8 cellular contexts compared by ENCODE assay signal in the genomic region with DNA sequence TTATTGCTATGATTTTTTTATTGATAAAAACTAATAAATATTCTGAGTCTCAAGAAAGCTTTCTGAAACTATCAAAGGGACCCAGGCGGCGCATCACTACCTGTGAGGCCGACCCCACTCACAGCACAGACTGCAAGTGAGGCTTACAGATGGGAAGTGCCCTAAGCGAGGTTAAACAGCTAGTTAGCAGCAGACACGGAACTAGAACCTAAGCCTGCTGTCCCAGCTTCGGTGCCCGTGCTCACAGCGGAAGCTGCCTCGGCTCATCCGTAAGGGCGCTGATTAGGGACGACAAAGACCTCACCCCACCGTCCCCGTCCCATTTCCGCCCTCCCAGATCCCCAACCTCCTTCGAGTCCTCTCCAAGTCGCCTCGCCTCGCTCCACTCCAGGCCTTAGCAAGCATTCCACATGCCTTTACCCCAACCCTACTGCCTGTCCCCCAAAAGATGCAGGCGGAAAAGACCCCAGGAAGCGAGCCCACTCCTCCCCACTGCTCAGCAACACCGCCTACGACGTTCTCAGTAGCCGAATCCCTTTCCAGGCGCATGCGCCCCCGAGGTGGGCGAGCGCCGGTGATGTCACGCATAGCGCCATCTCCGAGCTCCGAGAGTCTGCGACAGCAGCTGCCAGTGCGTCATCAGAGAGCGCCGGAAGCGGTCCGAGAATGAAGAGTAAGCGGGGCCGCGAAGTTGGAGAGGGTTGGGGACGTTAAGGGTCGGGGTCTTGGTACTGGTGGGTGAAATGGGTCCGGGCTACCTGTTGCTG. TPM values are rescaled to one million over a fixed set of nuclear protein-coding genes. Genes with fewer than 3 reads are reported as not detected.
DNase-seq lines count a peak whose midpoint lies in the region; ATAC-seq and TF ChIP-seq lines count a peak whose summit lies in the region.

A gene with protein sequence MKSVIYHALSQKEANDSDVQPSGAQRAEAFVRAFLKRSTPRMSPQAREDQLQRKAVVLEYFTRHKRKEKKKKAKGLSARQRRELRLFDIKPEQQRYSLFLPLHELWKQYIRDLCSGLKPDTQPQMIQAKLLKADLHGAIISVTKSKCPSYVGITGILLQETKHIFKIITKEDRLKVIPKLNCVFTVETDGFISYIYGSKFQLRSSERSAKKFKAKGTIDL (plus strand): TSS at position 631 of the 767 bp plus-strand sequence. CDS start 36 bp downstream, at position 667.

- H3K9me3 Mint-ChIP-seq in nephron progenitor cell: no peaks in the 10 kb centered on the region
- H3K9me3 Mint-ChIP-seq in stimulated activated naive CD8-positive, alpha-beta T cell treated with anti-CD3 and anti-CD28 coated beads, Interleukin-15, amount 100 ng/mL, for 72 hours: no peaks in the 10 kb centered on the region

- peaks cover 44% of the 10 kb centered on the region for H3K4me1 Mint-ChIP-seq in nephron progenitor cell
- H3K4me1 Mint-ChIP-seq in stimulated activated naive CD8-positive, alpha-beta T cell treated with anti-CD3 and anti-CD28 coated beads, Interleukin-15, amount 100 ng/mL, for 72 hours: peaks cover 18% of the 10 kb centered on the region

- peak within 1 kb of the TSS; percentile 100 for H3K4me3 ChIP-seq in fibroblast of the aortic adventitia (ENCODE audit: low read depth, low read length)

- peak; percentile 88 for ATAC-seq in stimulated activated naive CD8-positive, alpha-beta T cell treated with anti-CD3 and anti-CD28 coated beads, Interleukin-15, amount 100 ng/mL, for 72 hours

- no peaks in the 10 kb centered on the region for H3K36me3 Mint-ChIP-seq in nephron progenitor cell (ENCODE audit: low read depth)

- no peak for TF ChIP-seq CTCF in fibroblast of the aortic adventitia (IDR thresholded peaks at IDR 0.05; ENCODE audit: insufficient read depth, low read length)
- TF ChIP-seq CTCF in nephron progenitor cell (IDR thresholded peaks at IDR 0.05): no peak

- peak within 1 kb of the TSS; percentile 100 for H3K4me3 Mint-ChIP-seq in nephron progenitor cell
- peak within 1 kb of the TSS; percentile 97 for H3K4me3 Mint-ChIP-seq in stimulated activated naive CD8-positive, alpha-beta T cell treated with anti-CD3 and anti-CD28 coated beads, Interleukin-15, amount 100 ng/mL, for 72 hours

- peak; percentile 95 for DNase-seq in EH (ENCODE audit: low read depth)
- peak; percentile 96 for DNase-seq in H4 (ENCODE audit: low spot score)
- DNase-seq in LoVo (ENCODE audit: low spot score): peak; percentile 93
- DNase-seq in SHP77 (lab: John Stamatoyannopoulos, UW): peak; percentile 86 to 92
- peak; percentile 94 for DNase-seq in activated effector memory CD4-positive, alpha-beta T cell treated with Interleukin-2 at 50 U/mL for 16 hours
- DNase-seq in fibroblast of the aortic adventitia (ENCODE audit: low read depth): peak; percentile 95
- peak; percentile 98 for DNase-seq in nephron progenitor cell
- DNase-seq in stimulated activated naive CD8-positive, alpha-beta T cell treated with anti-CD3 and anti-CD28 coated beads, Interleukin-15, amount 100 ng/mL, for 72 hours: peak; percentile 94 to 97

- peak within 1 kb of the TSS; percentile 99 for H3K27ac Mint-ChIP-seq in nephron progenitor cell
- H3K27ac Mint-ChIP-seq in stimulated activated naive CD8-positive, alpha-beta T cell treated with anti-CD3 and anti-CD28 coated beads, Interleukin-15, amount 100 ng/mL, for 72 hours: peak within 1 kb of the TSS; percentile 99

- peaks cover 9% of the 10 kb centered on the region for H3K27me3 Mint-ChIP-seq in nephron progenitor cell (ENCODE audit: low read depth, poor library complexity)
- H3K27me3 Mint-ChIP-seq in stimulated activated naive CD8-positive, alpha-beta T cell treated with anti-CD3 and anti-CD28 coated beads, Interleukin-15, amount 100 ng/mL, for 72 hours: no peaks in the 10 kb centered on the region

RNA-seq across cellular contexts. Expression of the gene that starts here (rescaled TPM):
- 104 and 116 TPM in 2 replicates for total RNA-seq in H4 (2014; rRNA removed; shearing (Covaris generic))
- 46.5 and 76.6 TPM in 2 replicates for total RNA-seq in fibroblast of the aortic adventitia (ENCODE audit: low replicate concordance)

Comparison
In these comparisons a context has a peak if more than half of its experiments do, and no peak if none do; other contexts are left out.
1. Peak in every context shown above with its lines: DNase-seq, ATAC-seq and H3K4me3 ChIP-seq.